In genomic region chr12:124036117-124037109, GRCh38 we compare ENCODE assay signal across 8 cellular contexts.
DNase-seq lines count a peak whose midpoint lies in the region; ATAC-seq, FAIRE-seq and TF ChIP-seq lines count a peak whose summit lies in the region.

No MANE protein-coding gene starts in this region.

- H3K27ac ChIP-seq in neuronal stem cell (replicated peaks; ENCODE audit: low read length) = peak overlapping the region; percentile 61
- H3K27ac ChIP-seq in vagina = no peak overlapping the region

- intact Hi-C loops in vagina (cut with DNase I) = loop anchor here (5.0 kb wide), 2 partner anchors 291 to 736 kb away; no protein-coding TSS in a partner anchor

- no peak overlapping the region for H2BK120ac ChIP-seq in neuronal stem cell (ENCODE audit: low read depth, low read length)

- DNase-seq in ACHN = peak; percentile 48
- peak; percentile 34 for DNase-seq in GM12892 (ENCODE audit: insufficient read length)
- peak; percentile 26 for DNase-seq in NCI-H345 (lab: John Stamatoyannopoulos, UW)
- peak; percentile 48 for DNase-seq in activated CD8-positive, alpha-beta memory T cell treated with anti-CD3 and anti-CD28 coated beads, Interleukin-2, amount 50 U/mL, for 4 hours
- peak; percentile 17 for DNase-seq in fibroblast of gingiva (ENCODE audit: low read depth)
- DNase-seq in neuronal stem cell (ENCODE audit: low spot score) = peak; percentile 36
- DNase-seq in vagina (ENCODE audit: extremely low spot score in 2 of 2) = no peak

- FAIRE-seq in GM12892 (lab: Jason Lieb, UNC) = peak; percentile 42

- H4K8ac ChIP-seq in neuronal stem cell (ENCODE audit: low read depth, low read length) = no peak overlapping the region

- ATAC-seq in HG03521 (IDR thresholded peaks at IDR 0.05; ENCODE audit: unreplicated experiment) = no peak

- TF ChIP-seq CTCF in vagina (IDR thresholded peaks at IDR 0.05) = peak; percentile 79 to 92 (median 86)

- TF ChIP-seq POLR2A in GM12892 (IDR thresholded peaks at IDR 0.05; ENCODE audit: low read depth, low read length) = no peak
- no peak for TF ChIP-seq POLR2A in vagina (IDR thresholded peaks at IDR 0.05)

- no peak overlapping the region for H3K23ac ChIP-seq in neuronal stem cell (ENCODE audit: low read depth, low read length, poor library complexity)

- no peaks in the 10 kb centered on the region for H3K79me1 ChIP-seq in neuronal stem cell (ENCODE audit: low read depth, low read length)

- no CpG with 5 or more reads among the region's 16 CpGs for WGBS in neuronal stem cell (ENCODE audit: extremely low coverage in 2 of 2, insufficient read length in 2 of 2, insufficient replicate concordance in 1 of 2), 2 donors

- no peak overlapping the region for H3K9ac ChIP-seq in neuronal stem cell (ENCODE audit: low read depth, low read length, poor library complexity)

- H2BK12ac ChIP-seq in neuronal stem cell (ENCODE audit: low read length) = no peak overlapping the region

- H3K4me3 ChIP-seq in neuronal stem cell (ENCODE audit: low read length in 2 of 2) (no peak overlapping the region), vagina (no peak overlapping the region)

- H3K9me3 ChIP-seq in neuronal stem cell (replicated peaks in 1 of 2; ENCODE audit: control insufficient read depth in 2 of 2, insufficient read depth in 1 of 2, low read depth in 1 of 2, low read length in 2 of 2) (no peaks in the 10 kb centered on the region), vagina (no peaks in the 10 kb centered on the region)

- no peak overlapping the region for H2AK5ac ChIP-seq in neuronal stem cell (ENCODE audit: low read depth, low read length)

- H3K14ac ChIP-seq in neuronal stem cell (ENCODE audit: low read length) = no peak overlapping the region

- peak overlapping the region; percentile 91 for H2AFZ ChIP-seq in neuronal stem cell (ENCODE audit: low read length)

- H3K27me3 ChIP-seq in neuronal stem cell (ENCODE audit: control insufficient read depth in 3 of 3, insufficient read depth in 3 of 3, low read depth in 1 of 3, low read length in 3 of 3) (no peaks in the 10 kb centered on the region), vagina (no peaks in the 10 kb centered on the region)

- H3K4me1 ChIP-seq in neuronal stem cell (ENCODE audit: control insufficient read depth in 2 of 2, insufficient read depth in 1 of 2, low read depth in 1 of 2, low read length in 2 of 2) (peaks cover 4 to 7% of the 10 kb centered on the region in 2 donors), vagina (peaks cover 7% of the 10 kb centered on the region)

- no peak overlapping the region for H3K4ac ChIP-seq in neuronal stem cell (ENCODE audit: low read length)

- H3K4me2 ChIP-seq in neuronal stem cell (ENCODE audit: insufficient read depth, low read length, poor library complexity, severe bottlenecking) = peak overlapping the region; percentile 30

- no peaks in the 10 kb centered on the region for H3K36me3 ChIP-seq in neuronal stem cell (replicated peaks in 1 of 2; ENCODE audit: control insufficient read depth in 2 of 2, insufficient read depth in 2 of 2, low read length in 2 of 2)
- no peaks in the 10 kb centered on the region for H3K36me3 ChIP-seq in vagina

- in situ Hi-C loops in ACHN (cut with HindIII; ENCODE audit: low pct_ligation_motif_present, low pct_unique_long_range_greater_than_20kb, low sequenced_read_pairs) = loop anchor here (25.0 kb wide), 1 partner anchor 276 kb away; no protein-coding TSS in a partner anchor

- no peak overlapping the region for H2BK15ac ChIP-seq in neuronal stem cell (ENCODE audit: low read length)

- no peak overlapping the region for H2BK5ac ChIP-seq in neuronal stem cell (ENCODE audit: low read length)

- no peak overlapping the region for H3K18ac ChIP-seq in neuronal stem cell (ENCODE audit: low read length)

- H4K91ac ChIP-seq in neuronal stem cell (ENCODE audit: low read depth, low read length, poor library complexity) = no peak overlapping the region

Comparison
In these comparisons a context has a peak if more than half of its experiments do, and no peak if none do; other contexts are left out.
1. DNase-seq: peak in ACHN (single experiment), GM12892 (single experiment), NCI-H345 (single experiment), activated CD8-positive, alpha-beta memory T cell treated with anti-CD3 and anti-CD28 coated beads, Interleukin-2, amount 50 U/mL, for 4 hours (single experiment), fibroblast of gingiva (single experiment) and neuronal stem cell (single experiment); none in vagina (0 of 2).